11 cellular contexts compared by ENCODE assay signal in the genomic region with DNA sequence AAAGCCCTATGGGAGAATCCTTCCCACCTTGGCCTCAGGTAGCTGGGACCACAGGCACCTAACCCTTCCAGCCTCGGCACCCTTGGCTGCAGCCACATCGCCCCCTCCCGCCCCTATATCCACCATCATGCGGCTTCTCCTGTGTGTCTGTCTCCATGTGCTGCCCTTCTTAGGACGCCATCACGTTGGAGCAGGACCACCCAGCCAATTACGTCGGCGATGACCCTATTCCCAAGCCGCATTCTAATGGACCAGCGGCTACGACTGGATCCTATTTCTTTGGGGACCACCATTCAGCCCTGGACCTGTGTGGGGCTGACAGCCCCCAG. TPM values are rescaled to one million over a fixed set of nuclear protein-coding genes. Genes with fewer than 3 reads are reported as not detected.
DNase-seq lines count a peak whose midpoint lies in the region; ATAC-seq and TF ChIP-seq lines count a peak whose summit lies in the region.
"Had no signal": no experiment of that assay in that cellular context is flagged by ENCODE, and none has a peak within 500 bp of the region (broad histone marks: within the 10 kb centered on the region; RNA-seq: fewer than 3 reads in every experiment).

No MANE protein-coding gene starts in this region.

- peaks cover 5 to 38% (median 11%) of the 10 kb centered on the region in 4 donors for H3K4me1 Mint-ChIP-seq in CD4-positive, CD25-positive, alpha-beta regulatory T cell
- peaks cover 7% of the 10 kb centered on the region for H3K4me1 Mint-ChIP-seq in Caco-2 (ENCODE audit: low read depth, unreplicated experiment)

- peak overlapping the region; percentile 8 for H2AK5ac ChIP-seq in trophoblast cell (ENCODE audit: low read length)

- H3K14ac ChIP-seq in trophoblast cell (ENCODE audit: low read length): peak overlapping the region; percentile 59

- peaks cover 8% of the 10 kb centered on the region for H3K79me2 ChIP-seq in trophoblast cell (ENCODE audit: control insufficient read depth, insufficient read depth, low read length, poor library complexity)

- peak overlapping the region; percentile 93 for H2BK12ac ChIP-seq in trophoblast cell (ENCODE audit: low read length)

- H3K36me3 Mint-ChIP-seq in CD4-positive, CD25-positive, alpha-beta regulatory T cell: no peaks in the 10 kb centered on the region
- H3K36me3 Mint-ChIP-seq in Caco-2 (ENCODE audit: insufficient read depth, unreplicated experiment): peaks cover 14% of the 10 kb centered on the region

- CTCF ChIA-PET in Panc1 (lab: Charles Lee): no interaction called here
- CTCF ChIA-PET in Caco-2 (lab: Charles Lee): no interaction called here

- no peak for TF ChIP-seq EP300 in ovary (IDR thresholded peaks at IDR 0.05)

- H3K9me3 ChIP-seq in CD4-positive, CD25-positive, alpha-beta regulatory T cell (ENCODE audit: control insufficient read depth in 2 of 2, low read length in 2 of 2): no peaks in the 10 kb centered on the region
- H3K9me3 ChIP-seq in Panc1 (ENCODE audit: control insufficient read depth, insufficient read depth, low read depth, low read length) (no peaks in the 10 kb centered on the region), trophoblast cell (ENCODE audit: insufficient read depth, low read depth, low read length) (no peaks in the 10 kb centered on the region), Caco-2 (no peaks in the 10 kb centered on the region), ovary (no peaks in the 10 kb centered on the region)

- no peaks in the 10 kb centered on the region for H3K27me3 ChIP-seq in CD4-positive, CD25-positive, alpha-beta regulatory T cell (ENCODE audit: control insufficient read depth, insufficient read depth, low read length)
- H3K27me3 ChIP-seq in Panc1 (ENCODE audit: control insufficient read depth, insufficient read depth, low read length): no peaks in the 10 kb centered on the region
- H3K27me3 ChIP-seq in trophoblast cell (ENCODE audit: insufficient read depth, low read length): no peaks in the 10 kb centered on the region
- H3K27me3 ChIP-seq in Caco-2 (replicated peaks; ENCODE audit: control insufficient read depth, insufficient read depth, low read length): no peaks in the 10 kb centered on the region
- H3K27me3 ChIP-seq in ovary: no peaks in the 10 kb centered on the region

- H3K4me1 ChIP-seq in CD4-positive, CD25-positive, alpha-beta regulatory T cell (ENCODE audit: control insufficient read depth, insufficient read depth, low read length, poor library complexity, severe bottlenecking): peaks cover 45% of the 10 kb centered on the region
- H3K4me1 ChIP-seq in Panc1 (ENCODE audit: control insufficient read depth, insufficient read depth, low read length) (peaks cover 47% of the 10 kb centered on the region), trophoblast cell (ENCODE audit: control insufficient read depth in 1 of 2, insufficient read depth in 2 of 2, low read length in 2 of 2) (peaks cover 23 to 29% of the 10 kb centered on the region in 2 experiments), Caco-2 (peaks cover 35% of the 10 kb centered on the region), ovary (ENCODE audit: insufficient read depth) (peaks cover 2% of the 10 kb centered on the region)

- H3K79me1 ChIP-seq in trophoblast cell (ENCODE audit: low read length): peaks cover 30% of the 10 kb centered on the region

- no peak overlapping the region for H3K9ac ChIP-seq in trophoblast cell (ENCODE audit: low read length)

- H2AFZ ChIP-seq in trophoblast cell (ENCODE audit: insufficient read depth, low read length, poor library complexity): no peak overlapping the region

- TF ChIP-seq POLR2A in ovary (IDR thresholded peaks at IDR 0.05): no peak

- H3K18ac ChIP-seq in trophoblast cell (ENCODE audit: low read length): no peak overlapping the region

- DNase-seq in CD4-positive, CD25-positive, alpha-beta regulatory T cell: no peak
- no peak for DNase-seq in Panc1 (ENCODE audit: low read depth, low spot score)
- no peak for DNase-seq in epithelial cell of prostate (ENCODE audit: low read depth, low spot score)
- no peak for DNase-seq in trophoblast cell
- no peak for DNase-seq in Caco-2
- DNase-seq in ovary: no peak
- no peak for DNase-seq in NCI-H82 treated with DMSO at 0.1 percent for 48 hours (lab: John Stamatoyannopoulos, UW; ENCODE audit: unreplicated experiment)
- DNase-seq: NCI-H187 treated with DMSO at 0.1 percent for 48 hours, retina, SHP77 treated with DMSO at 0.1 percent for 48 hours had no signal

- no peak overlapping the region for H3K4me2 ChIP-seq in trophoblast cell (ENCODE audit: low read length)

- H4K12ac ChIP-seq in trophoblast cell (ENCODE audit: low read depth, low read length): no peak overlapping the region

- peak overlapping the region in 2 of 3 donors; percentile 44 to 71 for H3K27ac Mint-ChIP-seq in CD4-positive, CD25-positive, alpha-beta regulatory T cell
- no peak overlapping the region for H3K27ac Mint-ChIP-seq in Caco-2 (ENCODE audit: unreplicated experiment)

- POLR2A ChIA-PET in Panc1 (lab: Charles Lee): no interaction called here
- POLR2A ChIA-PET in Caco-2 (lab: Charles Lee): no interaction called here

- in situ Hi-C loops in Panc1 (cut with HindIII; ENCODE audit: low pct_unique_long_range_greater_than_20kb, low sequenced_read_pairs): no loop called here

- H3K4ac ChIP-seq in trophoblast cell (ENCODE audit: low read depth, low read length): no peak overlapping the region

- peak overlapping the region in 3 of 4 donors; percentile 49 to 81 (median 61) for H3K4me3 Mint-ChIP-seq in CD4-positive, CD25-positive, alpha-beta regulatory T cell
- no peak overlapping the region for H3K4me3 Mint-ChIP-seq in Caco-2 (ENCODE audit: unreplicated experiment)

- TF ChIP-seq CTCF in Panc1 (IDR thresholded peaks at IDR 0.05) (no peak), Caco-2 (IDR thresholded peaks at IDR 0.05; ENCODE audit: insufficient read depth in 1 of 2, low read depth in 1 of 2, low read length in 1 of 2, severe bottlenecking in 1 of 2, unreplicated experiment in 1 of 2) (no peak), ovary (IDR thresholded peaks at IDR 0.05) (no peak)

- no peaks in the 10 kb centered on the region for H3K27me3 Mint-ChIP-seq in CD4-positive, CD25-positive, alpha-beta regulatory T cell
- no peaks in the 10 kb centered on the region for H3K27me3 Mint-ChIP-seq in Caco-2 (ENCODE audit: insufficient read depth, unreplicated experiment)

- BruUV-seq in Panc1 (replicated peaks; lab: Mats Ljungman, UMichigan) (no TSS peak), Caco-2 (replicated peaks; lab: Mats Ljungman, UMichigan) (no TSS peak)

- H2BK120ac ChIP-seq in trophoblast cell (ENCODE audit: insufficient read depth, low read length, poor library complexity): peak overlapping the region; percentile 5

- intact Hi-C loops in Panc1 (cut with micrococcal nuclease; ENCODE audit: unreplicated experiment) (no loop called here), Caco-2 (cut with micrococcal nuclease; ENCODE audit: unreplicated experiment) (no loop called here), ovary (cut with DNase I) (no loop called here)

- H4K8ac ChIP-seq in trophoblast cell (ENCODE audit: low read depth, low read length): no peak overlapping the region

- H3K4me3 ChIP-seq in CD4-positive, CD25-positive, alpha-beta regulatory T cell (ENCODE audit: low read depth, low read length): no peak overlapping the region
- H3K4me3 ChIP-seq in Panc1 (ENCODE audit: low read depth in 2 of 2, low read length in 2 of 2) (no peak overlapping the region), trophoblast cell (ENCODE audit: low read depth, low read length) (no peak overlapping the region), Caco-2 (ENCODE audit: low read depth, low read length) (no peak overlapping the region), ovary (no peak overlapping the region)

- peak overlapping the region; percentile 5 for H2BK5ac ChIP-seq in trophoblast cell (ENCODE audit: low read depth, low read length, poor library complexity)

- no peak for ATAC-seq in CD4-positive, CD25-positive, alpha-beta regulatory T cell (ENCODE audit: low read depth in 2 of 2)
- no peak for ATAC-seq in Panc1
- no peak for ATAC-seq in HG03521 (IDR thresholded peaks at IDR 0.05; ENCODE audit: unreplicated experiment)

- no peak overlapping the region for H3K27ac ChIP-seq in CD4-positive, CD25-positive, alpha-beta regulatory T cell (ENCODE audit: insufficient read depth, low read length, poor library complexity, severe bottlenecking)
- peak overlapping the region; percentile 86 for H3K27ac ChIP-seq in Panc1 (ENCODE audit: low read length)
- peak overlapping the region; percentile 95 for H3K27ac ChIP-seq in epithelial cell of prostate
- H3K27ac ChIP-seq in trophoblast cell (ENCODE audit: low read depth, low read length): no peak overlapping the region
- no peak overlapping the region for H3K27ac ChIP-seq in ovary

- peak overlapping the region; percentile 97 for H4K91ac ChIP-seq in trophoblast cell (ENCODE audit: low read depth, low read length)

- H3K36me3 ChIP-seq in CD4-positive, CD25-positive, alpha-beta regulatory T cell (ENCODE audit: control insufficient read depth, insufficient read depth, low read length): no peaks in the 10 kb centered on the region
- H3K36me3 ChIP-seq in Panc1 (ENCODE audit: control insufficient read depth, insufficient read depth, low read length) (no peaks in the 10 kb centered on the region; the same call in 1 of the 2 replicates), trophoblast cell (ENCODE audit: control insufficient read depth in 1 of 2, insufficient read depth in 2 of 2, low read length in 2 of 2) (no peaks in the 10 kb centered on the region), Caco-2 (ENCODE audit: control insufficient read depth, insufficient read depth, low read length) (no peaks in the 10 kb centered on the region), ovary (no peaks in the 10 kb centered on the region)

- no CpG with 5 or more reads among the region's 12 CpGs for WGBS in trophoblast cell (ENCODE audit: extremely low coverage, insufficient coverage, insufficient read length)
- WGBS in ovary, 3 donors: 81 to 89% (median 86%) methylated on average over 12 of the region's 12 CpGs

- H3K9me3 Mint-ChIP-seq in CD4-positive, CD25-positive, alpha-beta regulatory T cell: no peaks in the 10 kb centered on the region
- no peaks in the 10 kb centered on the region for H3K9me3 Mint-ChIP-seq in Caco-2 (ENCODE audit: unreplicated experiment)

- no peak overlapping the region for H3K23ac ChIP-seq in trophoblast cell (ENCODE audit: low read length)

RNA-seq across cellular contexts. Expression of a gene that starts 3.3 kb away (rescaled TPM):
- 76.6 TPM for total RNA-seq in CD4-positive, CD25-positive, alpha-beta regulatory T cell
- 10 to 100 TPM; 27.7 to 38.9 (median 33.7) TPM for polyA plus RNA-seq in CD4-positive, CD25-positive, alpha-beta regulatory T cell
- total RNA-seq in Panc1 (2021; ENCODE audit: unreplicated experiment): 63.6 TPM
- 59.2 TPM for polyA plus RNA-seq in Panc1 (2012; ENCODE audit: insufficient read length)
- polyA plus RNA-seq in trophoblast cell (2013): 16.0 and 17.2 TPM in 2 replicates
- 31.0 and 32.2 TPM in 2 replicates for total RNA-seq in Caco-2 (2022)
- total RNA-seq in ovary: 10 to 100 TPM; 22.9 to 65.0 (median 41.9) TPM
- 10 to 100 TPM in 1 of 2 donors, 1 to 10 TPM in 1; 7.7 to 22.2 TPM for polyA plus RNA-seq in ovary

RNA-seq across cellular contexts. Expression of a gene that starts 12.9 kb away (rescaled TPM):
- 52.5 TPM for total RNA-seq in CD4-positive, CD25-positive, alpha-beta regulatory T cell
- 1 to 10 TPM; 1.5 to 3.3 (median 2.2) TPM for polyA plus RNA-seq in CD4-positive, CD25-positive, alpha-beta regulatory T cell
- 581 TPM for total RNA-seq in Panc1 (2021; ENCODE audit: unreplicated experiment)
- 1,387 TPM for polyA plus RNA-seq in Panc1 (2012; ENCODE audit: insufficient read length)
- polyA plus RNA-seq in trophoblast cell (2013): 106 and 112 TPM in 2 replicates
- total RNA-seq in Caco-2 (2022): 13.1 and 13.7 TPM in 2 replicates
- 10 to 100 TPM; 10.5 to 23.2 (median 18.0) TPM for total RNA-seq in ovary
- 1 to 10 TPM; 3.5 to 5.0 TPM for polyA plus RNA-seq in ovary

RNA-seq across cellular contexts. Expression of a gene that starts 57.6 kb away (rescaled TPM):
- total RNA-seq in CD4-positive, CD25-positive, alpha-beta regulatory T cell: 333 TPM
- 10 to 100 TPM; 41.2 to 50.3 (median 48.6) TPM for polyA plus RNA-seq in CD4-positive, CD25-positive, alpha-beta regulatory T cell
- total RNA-seq in Panc1 (2021; ENCODE audit: unreplicated experiment): 234 TPM
- polyA plus RNA-seq in Panc1 (2012; ENCODE audit: insufficient read length): 316 TPM
- 106 and 112 TPM in 2 replicates for polyA plus RNA-seq in trophoblast cell (2013)
- 196 TPM in 2 replicates for total RNA-seq in Caco-2 (2022)
- 100 to 1,000 TPM in 5 of 7 donors, 10 to 100 TPM in 2; 46.0 to 160 (median 121) TPM for total RNA-seq in ovary
- 100 to 1,000 TPM in 1 of 2 donors, 10 to 100 TPM in 1; 81.2 to 134 TPM for polyA plus RNA-seq in ovary

Comparison
In these comparisons a context has a peak if more than half of its experiments do, and no peak if none do; other contexts are left out.
1. H3K27ac ChIP-seq: peak in Panc1 (single experiment) and epithelial cell of prostate (single experiment); none in CD4-positive, CD25-positive, alpha-beta regulatory T cell (single experiment), trophoblast cell (single experiment) and ovary (0 of 2).
2. RNA of a gene that starts 12.9 kb away (total RNA-seq): 581 TPM in Panc1 (single experiment); 52.5 TPM in CD4-positive, CD25-positive, alpha-beta regulatory T cell (single experiment), 10.5 to 23.2 TPM in ovary and 13.1 to 13.7 TPM in Caco-2; every median in the first group is over 10 times any median in the second.